Comparison of ENCODE assay signal across 19 cellular contexts in the genomic region with DNA sequence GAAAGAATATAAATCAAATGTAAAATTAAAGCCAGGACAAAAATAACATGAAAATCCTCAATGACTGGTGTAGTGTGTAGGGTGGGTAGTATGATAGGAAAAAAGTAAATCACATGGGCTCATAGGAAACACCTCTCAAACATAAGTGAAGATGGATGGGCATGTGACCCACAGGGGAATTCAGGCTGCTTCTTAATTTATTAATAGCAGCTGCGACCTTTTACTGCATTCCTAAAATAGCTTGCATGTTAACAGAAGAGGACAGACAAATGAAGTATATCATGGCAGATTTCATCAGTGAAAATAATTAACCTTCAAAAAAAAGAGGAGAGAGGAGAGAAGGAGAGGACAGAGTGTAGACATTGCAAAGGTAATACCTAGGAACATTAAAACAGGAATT.
A peak's percentile ranks its signal among the peaks of the same experiment; 100 is the strongest.
DNase-seq lines count a peak whose midpoint lies in the region; ATAC-seq and TF ChIP-seq lines count a peak whose summit lies in the region.
"Had no signal": no experiment of that assay in that cellular context is flagged by ENCODE, and none has a peak within 500 bp of the region (broad histone marks: within the 10 kb centered on the region; RNA-seq: fewer than 3 reads in every experiment).

No MANE protein-coding gene starts in this region.

- no peaks in the 10 kb centered on the region for H3K27me3 Mint-ChIP-seq in brain

- peaks cover 51% of the 10 kb centered on the region for H3K4me1 Mint-ChIP-seq in brain

- no peaks in the 10 kb centered on the region for H3K9me3 Mint-ChIP-seq in brain
- H3K9me3 Mint-ChIP-seq: activated naive CD4-positive, alpha-beta T cell treated with anti-CD3 and anti-CD28 coated beads, Interleukin-2, amount 50 U/mL, for 72 hours; activated T-cell treated with anti-CD3 and anti-CD28 coated beads, Interleukin-2, amount 50 U/mL, for 72 hours had no signal

- H3K36me3 ChIP-seq in H7 (replicated peaks; ENCODE audit: control insufficient read depth, insufficient read depth, low read length): no peaks in the 10 kb centered on the region
- H3K36me3 ChIP-seq: sigmoid colon had no signal

- peak; percentile 15 for ATAC-seq in GM18505 (IDR thresholded peaks at IDR 0.05; ENCODE audit: unreplicated experiment)
- ATAC-seq in HG02642 (IDR thresholded peaks at IDR 0.05; ENCODE audit: poor library complexity, unreplicated experiment): peak; percentile 23
- no peak for ATAC-seq in HG02973 (IDR thresholded peaks at IDR 0.05; ENCODE audit: unreplicated experiment)
- ATAC-seq: activated naive CD4-positive, alpha-beta T cell treated with anti-CD3 and anti-CD28 coated beads, Interleukin-2, amount 50 U/mL, for 72 hours; activated T-cell treated with anti-CD3 and anti-CD28 coated beads, Interleukin-2, amount 50 U/mL, for 72 hours had no signal

- no peak for TF ChIP-seq POLR2A in GM18505 (IDR thresholded peaks at IDR 0.05; ENCODE audit: borderline replicate concordance, extremely low read depth, insufficient read depth, insufficient read length)

- no peak overlapping the region for H3K4me3 ChIP-seq in H7 (ENCODE audit: insufficient read depth, low read depth, low read length)
- H3K4me3 ChIP-seq: GM23248, sigmoid colon had no signal

- H3K36me3 Mint-ChIP-seq in brain: no peaks in the 10 kb centered on the region
- H3K36me3 Mint-ChIP-seq: activated naive CD4-positive, alpha-beta T cell treated with anti-CD3 and anti-CD28 coated beads, Interleukin-2, amount 50 U/mL, for 72 hours had no signal

- H3K27ac Mint-ChIP-seq in brain: peak overlapping the region in 3 of 5 experiments; percentile 6 to 24 (median 10)
- H3K27ac Mint-ChIP-seq: activated naive CD4-positive, alpha-beta T cell treated with anti-CD3 and anti-CD28 coated beads, Interleukin-2, amount 50 U/mL, for 72 hours; activated T-cell treated with anti-CD3 and anti-CD28 coated beads, Interleukin-2, amount 50 U/mL, for 72 hours had no signal

- H3K4me3 Mint-ChIP-seq in brain: no peak overlapping the region
- H3K4me3 Mint-ChIP-seq: activated T-cell treated with anti-CD3 and anti-CD28 coated beads, Interleukin-2, amount 50 U/mL, for 72 hours had no signal

- no peaks in the 10 kb centered on the region for H3K27me3 ChIP-seq in H7 (ENCODE audit: control insufficient read depth, insufficient read depth, low read length)
- H3K27me3 ChIP-seq: sigmoid colon had no signal

- TF ChIP-seq CTCF in brain (conservative IDR thresholded peaks at IDR 0.05): no peak

- DNase-seq in myocyte (ENCODE audit: low read depth) (peak; percentile 54), H7 (no peak), MV-4-11 (lab: John Stamatoyannopoulos, UW) (no peak)
- DNase-seq in activated T-cell treated with anti-CD3 and anti-CD28 coated beads, Interleukin-2, amount 50 U/mL, for 1 hour: no peak
- DNase-seq: activated T-cell treated with anti-CD3 and anti-CD28 coated beads, Interleukin-2, amount 50 U/mL, for 72 hours; cortex of kidney; GM23248; left cardiac atrium; NCI-H1092; NCI-H2029 treated with DMSO at 0.1 percent for 48 hours; NCI-H510A treated with DMSO at 0.1 percent for 48 hours; sigmoid colon; stimulated activated CD4-positive, alpha-beta T cell treated with anti-CD3 and anti-CD28 coated beads, Interleukin-1b, Interleukin-23, amount 100 ng/mL, for 48 hours; T-helper 9 cell had no signal
